Comparison of ENCODE assay signal across 12 cellular contexts in genomic region chr2:134206573-134206972, GRCh38. TPM values are rescaled to one million over a fixed set of nuclear protein-coding genes. Genes with fewer than 3 reads are reported as not detected.
DNase-seq lines count a peak whose midpoint lies in the region; ATAC-seq lines count a peak whose summit lies in the region.
"Had no signal": no experiment of that assay in that cellular context is flagged by ENCODE, and none has a peak within 500 bp of the region (broad histone marks: within the 10 kb centered on the region; RNA-seq: fewer than 3 reads in every experiment).

No MANE protein-coding gene starts in this region.

- H3K4me2 ChIP-seq in GM23248 (ENCODE audit: unreplicated experiment), result no peak overlapping the region

- H3K79me2 ChIP-seq in GM23248 (ENCODE audit: insufficient read depth), result no peaks in the 10 kb centered on the region

- no peak overlapping the region for H2AFZ ChIP-seq in GM23248

- no peaks in the 10 kb centered on the region for H3K27me3 ChIP-seq in GM23248 (replicated peaks; ENCODE audit: insufficient read depth)
- H3K27me3 ChIP-seq: esophagus muscularis mucosa had no signal

- peaks cover 17% of the 10 kb centered on the region for H3F3A ChIP-seq in GM23248 (ENCODE audit: insufficient read depth)

- peaks cover 26% of the 10 kb centered on the region for H3K4me1 ChIP-seq in GM23248 (ENCODE audit: insufficient read depth)

- no peak overlapping the region for H3K4me3 ChIP-seq in GM23248
- H3K4me3 ChIP-seq: esophagus muscularis mucosa, SK-N-MC had no signal

- H3K9me2 ChIP-seq in GM23248 (ENCODE audit: insufficient read depth), result no peaks in the 10 kb centered on the region

- WGBS in GM23248 (ENCODE audit: low coverage in 1 of 2, low lambda C conversion rate in 2 of 2, missing lambda C conversion rate in 2 of 2), 2 experiments, result 79 to 80% methylated on average over 5 of the region's 5 CpGs

- H3K9ac ChIP-seq in GM23248, result no peak overlapping the region

- no peaks in the 10 kb centered on the region for H3K27me3 Mint-ChIP-seq in activated naive CD8-positive, alpha-beta T cell treated with anti-CD3 and anti-CD28 coated beads, Interleukin-2, amount 50 U/mL, for 24 hours

- H3K36me3 Mint-ChIP-seq in activated naive CD8-positive, alpha-beta T cell treated with anti-CD3 and anti-CD28 coated beads, Interleukin-2, amount 50 U/mL, for 24 hours (ENCODE audit: low read depth), result no peaks in the 10 kb centered on the region

- H3K27ac Mint-ChIP-seq in activated naive CD8-positive, alpha-beta T cell treated with anti-CD3 and anti-CD28 coated beads, Interleukin-2, amount 50 U/mL, for 24 hours, result peak overlapping the region; percentile 36

- H3K9me3 Mint-ChIP-seq in activated naive CD8-positive, alpha-beta T cell treated with anti-CD3 and anti-CD28 coated beads, Interleukin-2, amount 50 U/mL, for 24 hours, result no peaks in the 10 kb centered on the region

- ATAC-seq in activated naive CD8-positive, alpha-beta T cell treated with anti-CD3 and anti-CD28 coated beads, Interleukin-2, amount 50 U/mL, for 24 hours, result peak; percentile 70
- ATAC-seq in GM18498 (IDR thresholded peaks at IDR 0.05; ENCODE audit: unreplicated experiment), result no peak

- peaks cover 9% of the 10 kb centered on the region for H3K4me1 Mint-ChIP-seq in activated naive CD8-positive, alpha-beta T cell treated with anti-CD3 and anti-CD28 coated beads, Interleukin-2, amount 50 U/mL, for 24 hours

- in situ Hi-C loops in GM23248 (cut with MboI), result no loop called here

- H3K9me3 ChIP-seq in GM23248 (ENCODE audit: low read depth), result no peaks in the 10 kb centered on the region
- H3K9me3 ChIP-seq: esophagus muscularis mucosa had no signal

- no peaks in the 10 kb centered on the region for H3K36me3 ChIP-seq in GM23248 (ENCODE audit: low read depth)
- H3K36me3 ChIP-seq: esophagus muscularis mucosa had no signal

- H3K27ac ChIP-seq in GM23248, result no peak overlapping the region
- H3K27ac ChIP-seq: esophagus muscularis mucosa, SK-N-MC had no signal

- DNase-seq in AG08396 (ENCODE audit: low spot score) (peak; percentile 28), GM23248 (peak; percentile 78), kidney tubule cell (ENCODE audit: low spot score) (peak; percentile 69), foreskin melanocyte (no peak), NCI-H187 (lab: John Stamatoyannopoulos, UW) (no peak), DMS153 treated with DMSO at 0.1 percent for 48 hours (lab: John Stamatoyannopoulos, UW; ENCODE audit: unreplicated experiment) (no peak)
- no peak for DNase-seq in activated naive CD8-positive, alpha-beta T cell treated with anti-CD3 and anti-CD28 coated beads, Interleukin-2, amount 50 U/mL, for 24 hours
- DNase-seq: DMS53, NCI-H1436 had no signal

- no peak overlapping the region for H3K4me3 Mint-ChIP-seq in activated naive CD8-positive, alpha-beta T cell treated with anti-CD3 and anti-CD28 coated beads, Interleukin-2, amount 50 U/mL, for 24 hours

- H4K20me1 ChIP-seq in GM23248 (ENCODE audit: insufficient read depth), result no peaks in the 10 kb centered on the region

RNA-seq across cellular contexts. Expression of gene MGAT5, which starts 47.3 kb away (rescaled TPM):
- 15.9 and 23.1 TPM in 2 replicates for total RNA-seq in GM23248 (2014; rRNA removed; shearing (Covaris generic))
- 1.8 and 4.9 TPM in 2 replicates for polyA plus RNA-seq in GM23248 (2016; fragmentation: Nextera tagmentation; extraction: Ambion mirVana)

Comparison
In these comparisons a context has a peak if more than half of its experiments do, and no peak if none do; other contexts are left out.
1. DNase-seq: peak in AG08396 (single experiment), GM23248 (single experiment) and kidney tubule cell (single experiment); none in activated naive CD8-positive, alpha-beta T cell treated with anti-CD3 and anti-CD28 coated beads, Interleukin-2, amount 50 U/mL, for 24 hours (single experiment), foreskin melanocyte (single experiment), NCI-H187 (0 of 2) and DMS153 treated with DMSO at 0.1 percent for 48 hours (single experiment).